In the genomic region with DNA sequence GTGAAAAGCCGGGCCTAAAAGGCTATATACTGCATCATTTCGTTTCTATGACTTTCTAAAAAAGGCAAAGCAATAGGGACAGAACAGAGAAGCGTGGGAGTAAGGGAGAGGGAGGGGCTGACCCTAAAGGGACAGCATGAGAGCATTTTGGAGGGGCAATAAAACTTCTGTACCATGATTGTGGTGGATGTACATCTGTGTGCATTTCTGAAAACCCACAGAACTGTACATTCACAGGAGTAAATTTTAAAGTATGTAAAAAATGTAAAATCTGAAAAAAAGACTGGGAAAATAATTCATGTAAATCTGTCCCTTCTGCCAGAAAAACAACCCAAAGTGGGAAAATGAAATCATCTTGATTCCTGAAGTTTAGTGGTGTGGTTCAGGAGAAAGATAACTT, we compare ENCODE assay signal across 28 cellular contexts.
DNase-seq lines count a peak whose midpoint lies in the region; ATAC-seq and TF ChIP-seq lines count a peak whose summit lies in the region.
"Had no signal": no experiment of that assay in that cellular context is flagged by ENCODE, and none has a peak within 500 bp of the region (broad histone marks: within the 10 kb centered on the region; RNA-seq: fewer than 3 reads in every experiment).

No MANE protein-coding gene starts in this region.

- H3K4me3 Mint-ChIP-seq in T-cell = no peak overlapping the region
- H3K4me3 Mint-ChIP-seq: activated CD4-positive, alpha-beta T cell treated with anti-CD3 and anti-CD28 coated beads, Interleukin-2, amount 10 ng/mL, durations not matched to agents 24 days and 14 days; activated T-cell treated with anti-CD3 and anti-CD28 coated beads, Interleukin-2, amount 50 U/mL, for 72 hours; H9; neural crest cell had no signal

- no peak overlapping the region for H4K91ac ChIP-seq in mesenchymal stem cell (ENCODE audit: low read length)

- H3K4me1 ChIP-seq in SK-N-SH (ENCODE audit: control insufficient read depth in 1 of 2, insufficient read depth in 2 of 2, low read depth in 1 of 2, low read length in 1 of 2) (peaks cover 0 to 13% of the 10 kb centered on the region in 2 experiments; a peak in 1 of 4 replicates), mesenchymal stem cell (ENCODE audit: control insufficient read depth, insufficient read depth, low read depth, low read length) (peaks cover 3% of the 10 kb centered on the region)
- H3K4me1 ChIP-seq: Caco-2, right lobe of liver, stomach, tibial artery had no signal

- POLR2A ChIA-PET in SK-N-SH (lab: Yijun Ruan, JAX) = no interaction called here
- POLR2A ChIA-PET in T-cell (lab: Charles Lee) = no interaction called here

- H3K4me3 ChIP-seq in SK-N-SH (ENCODE audit: low read depth in 2 of 2, low read length in 1 of 2) = no peak overlapping the region
- no peak overlapping the region for H3K4me3 ChIP-seq in mesenchymal stem cell (ENCODE audit: insufficient read depth in 1 of 2, low read depth in 1 of 2, low read length in 2 of 2)
- H3K4me3 ChIP-seq: BLaER1, lung, right lobe of liver, stomach, tibial artery had no signal

- H3K27me3 ChIP-seq in SK-N-SH (ENCODE audit: insufficient read depth) (no peaks in the 10 kb centered on the region), mesenchymal stem cell (ENCODE audit: control insufficient read depth in 1 of 2, insufficient read depth in 1 of 2, low read length in 2 of 2) (no peaks in the 10 kb centered on the region)
- H3K27me3 ChIP-seq: BLaER1, right lobe of liver, stomach, tibial artery had no signal

- H3K27ac ChIP-seq in SK-N-SH (ENCODE audit: low read depth in 2 of 2, low read length in 1 of 2) = peak overlapping the region; percentile 27 to 53; a peak in 3 of 4 replicates
- peak overlapping the region; percentile 46 for H3K27ac ChIP-seq in mesenchymal stem cell (ENCODE audit: low read length, poor library complexity, severe bottlenecking)
- H3K27ac ChIP-seq: BLaER1, right lobe of liver, stomach, tibial artery, VCaP had no signal

- no peaks in the 10 kb centered on the region for H3K9me3 ChIP-seq in SK-N-SH
- no peaks in the 10 kb centered on the region for H3K9me3 ChIP-seq in mesenchymal stem cell (ENCODE audit: control insufficient read depth, low read length)
- H3K9me3 ChIP-seq: BLaER1, Caco-2, right lobe of liver, stomach, tibial artery had no signal

- TF ChIP-seq RAD21 in SK-N-SH (IDR thresholded peaks at IDR 0.05; ENCODE audit: low read length) = no peak

- no peaks in the 10 kb centered on the region for H4K20me1 ChIP-seq in SK-N-SH (ENCODE audit: insufficient read depth)
- H4K20me1 ChIP-seq: BLaER1 had no signal

- no peak overlapping the region for H2BK12ac ChIP-seq in mesenchymal stem cell (ENCODE audit: low read length in 2 of 2)

- 0 out of 2 replicates have a peak overlapping the region, but pooled peaks have one; percentile 67 for H2AFZ ChIP-seq in SK-N-SH (ENCODE audit: low read depth)
- no peak overlapping the region for H2AFZ ChIP-seq in mesenchymal stem cell (ENCODE audit: low read depth, low read length)

- WGBS in SK-N-SH (ENCODE audit: low lambda C conversion rate) = 13% methylated on average over 3 of the region's 3 CpGs
- 66% methylated on average over 3 of the region's 3 CpGs for WGBS in mesenchymal stem cell

- H3K9me3 Mint-ChIP-seq in T-cell = no peaks in the 10 kb centered on the region
- H3K9me3 Mint-ChIP-seq: activated CD4-positive, alpha-beta T cell treated with anti-CD3 and anti-CD28 coated beads, Interleukin-2, amount 10 ng/mL, durations not matched to agents 24 days and 14 days; activated T-cell treated with anti-CD3 and anti-CD28 coated beads, Interleukin-2, amount 50 U/mL, for 72 hours; H9 had no signal

- no peak overlapping the region for H3K27ac Mint-ChIP-seq in T-cell
- H3K27ac Mint-ChIP-seq: activated CD4-positive, alpha-beta T cell treated with anti-CD3 and anti-CD28 coated beads, Interleukin-2, amount 10 ng/mL, durations not matched to agents 24 days and 14 days; activated T-cell treated with anti-CD3 and anti-CD28 coated beads, Interleukin-2, amount 50 U/mL, for 72 hours; H9 had no signal

- H3K9ac ChIP-seq in SK-N-SH (no peak overlapping the region; the same call in 1 of the 2 replicates), mesenchymal stem cell (ENCODE audit: low read length) (no peak overlapping the region)
- H3K9ac ChIP-seq: BLaER1 had no signal

- TF ChIP-seq CTCF in SK-N-SH (IDR thresholded peaks at IDR 0.05) = no peak

- H3K36me3 ChIP-seq in SK-N-SH (replicated peaks in 1 of 2; ENCODE audit: control insufficient read depth in 1 of 2, insufficient read depth in 2 of 2, low read length in 1 of 2) (no peaks in the 10 kb centered on the region), mesenchymal stem cell (ENCODE audit: control insufficient read depth in 1 of 2, insufficient read depth in 2 of 2, low read depth in 1 of 2, low read length in 2 of 2) (no peaks in the 10 kb centered on the region)
- H3K36me3 ChIP-seq: BLaER1, right lobe of liver, stomach, tibial artery had no signal

- peak overlapping the region; percentile 57; the same call in 1 of the 2 replicates for H3K4me2 ChIP-seq in SK-N-SH
- no peak overlapping the region for H3K4me2 ChIP-seq in mesenchymal stem cell (ENCODE audit: low read length, poor library complexity, severe bottlenecking)
- H3K4me2 ChIP-seq: BLaER1 had no signal

- H3K23ac ChIP-seq in mesenchymal stem cell (ENCODE audit: low read length in 2 of 2) = no peak overlapping the region

- no peak overlapping the region for H3K4ac ChIP-seq in mesenchymal stem cell (ENCODE audit: low read depth in 1 of 2, low read length in 2 of 2)

- no peak overlapping the region for H2BK120ac ChIP-seq in mesenchymal stem cell (ENCODE audit: low read depth, low read length)

- H2AK5ac ChIP-seq in mesenchymal stem cell (ENCODE audit: low read length, severe bottlenecking) = no peak overlapping the region

- no peak overlapping the region for H3K18ac ChIP-seq in mesenchymal stem cell (ENCODE audit: low read depth in 1 of 2, low read length in 2 of 2)

- H2BK5ac ChIP-seq in mesenchymal stem cell (ENCODE audit: low read depth, low read length, poor library complexity, severe bottlenecking) = no peak overlapping the region

- peak; percentile 57 for DNase-seq in ELR (ENCODE audit: low read depth)
- no peak for DNase-seq in SK-N-SH
- peak; percentile 55 for DNase-seq in dedifferentiated amniotic fluid mesenchymal stem cell (ENCODE audit: extremely low spot score)
- peak; percentile 40 for DNase-seq in mesenchymal stem cell
- DNase-seq in kidney glomerular epithelial cell (lab: John Stamatoyannopoulos, UW) = no peak
- no peak for DNase-seq in T-cell
- no peak for DNase-seq in activated T-cell treated with anti-CD3 and anti-CD28 coated beads for 4 hours
- DNase-seq: activated CD4-positive, alpha-beta T cell treated with anti-CD3 and anti-CD28 coated beads, Interleukin-2, amount 10 ng/mL, durations not matched to agents 24 days and 14 days; activated naive CD4-positive, alpha-beta T cell treated with Interleukin-2 at 50 U/mL for 16 hours; activated T-cell treated with anti-CD3 and anti-CD28 coated beads, Interleukin-2, amount 50 U/mL, for 72 hours; aorta; Caco-2; cerebellar nuclear complex; DND-41; effector CD8-positive, alpha-beta T cell; H9; Kasumi-1; NCI-H1048; NCI-H187; NCI-H526; right lobe of liver; stomach; tibial artery had no signal

- no peaks in the 10 kb centered on the region for H3K9me2 ChIP-seq in SK-N-SH

- H3K27me3 Mint-ChIP-seq in T-cell = no peaks in the 10 kb centered on the region
- H3K27me3 Mint-ChIP-seq: activated CD4-positive, alpha-beta T cell treated with anti-CD3 and anti-CD28 coated beads, Interleukin-2, amount 10 ng/mL, durations not matched to agents 24 days and 14 days had no signal

- H3K14ac ChIP-seq in mesenchymal stem cell (ENCODE audit: low read length in 2 of 2) = no peak overlapping the region

- H3K79me2 ChIP-seq in SK-N-SH (ENCODE audit: insufficient read depth) = no peaks in the 10 kb centered on the region

- H4K8ac ChIP-seq in mesenchymal stem cell (ENCODE audit: low read length) = no peak overlapping the region

- CTCF ChIA-PET in SK-N-SH (lab: Yijun Ruan, JAX) = no interaction called here
- CTCF ChIA-PET in T-cell (lab: Charles Lee) = no interaction called here

- no peaks in the 10 kb centered on the region for H3K36me3 Mint-ChIP-seq in T-cell

- peaks cover 4% of the 10 kb centered on the region for H3F3A ChIP-seq in SK-N-SH (replicated peaks; ENCODE audit: insufficient read depth)

- no peak overlapping the region for H2BK15ac ChIP-seq in mesenchymal stem cell (ENCODE audit: low read depth, poor library complexity, severe bottlenecking)

- TF ChIP-seq EP300 in SK-N-SH (IDR thresholded peaks at IDR 0.05; ENCODE audit: borderline replicate concordance in 1 of 2, low read depth in 1 of 2, low read length in 1 of 2) = peak in 1 of 2 experiments; percentile 71; a peak in 1 of 4 replicates

- no peak for ATAC-seq in HG03521 (IDR thresholded peaks at IDR 0.05; ENCODE audit: unreplicated experiment)
- ATAC-seq in T-cell (replicated peaks in 1 of 4) = no peak
- ATAC-seq: activated T-cell treated with anti-CD3 and anti-CD28 coated beads, Interleukin-2, amount 50 U/mL, for 72 hours; right lobe of liver had no signal

- H3K4me1 Mint-ChIP-seq in T-cell = no peaks in the 10 kb centered on the region
- H3K4me1 Mint-ChIP-seq: activated CD4-positive, alpha-beta T cell treated with anti-CD3 and anti-CD28 coated beads, Interleukin-2, amount 10 ng/mL, durations not matched to agents 24 days and 14 days; H9; neural crest cell had no signal

- H3K79me1 ChIP-seq in mesenchymal stem cell (replicated peaks; ENCODE audit: low read length, poor library complexity, severe bottlenecking) = no peaks in the 10 kb centered on the region

TF ChIP-seq in SK-N-SH, 30 proteins besides CTCF, POLR2A, EP300 and RAD21 (continues in another document):
- TF ChIP-seq MAX (IDR thresholded peaks at IDR 0.05; ENCODE audit: low read depth) = no peak
- TF ChIP-seq JUND (IDR thresholded peaks at IDR 0.05) = peak; percentile 23; the same call in 1 of the 2 replicates
- TF ChIP-seq PBX3 (IDR thresholded peaks at IDR 0.05) = peak; percentile 40; the same call in 1 of the 2 replicates
- TF ChIP-seq NRF1 (IDR thresholded peaks at IDR 0.05; ENCODE audit: low read depth, low read length) = no peak
- TF ChIP-seq RXRA (IDR thresholded peaks at IDR 0.05; ENCODE audit: borderline replicate concordance, low read depth) = no peak
- 0 out of 2 replicates have a peak, but pooled peaks have one; percentile 55 for TF ChIP-seq TEAD4 (IDR thresholded peaks at IDR 0.05; ENCODE audit: borderline replicate concordance, insufficient read depth)

Comparison
In these comparisons a context has a peak if more than half of its experiments do, and no peak if none do; other contexts are left out.
1. DNase-seq: peak in ELR (single experiment), dedifferentiated amniotic fluid mesenchymal stem cell (single experiment) and mesenchymal stem cell (single experiment); none in SK-N-SH (single experiment), kidney glomerular epithelial cell (single experiment), T-cell (0 of 34) and activated T-cell treated with anti-CD3 and anti-CD28 coated beads for 4 hours (single experiment).